In the genomic region with DNA sequence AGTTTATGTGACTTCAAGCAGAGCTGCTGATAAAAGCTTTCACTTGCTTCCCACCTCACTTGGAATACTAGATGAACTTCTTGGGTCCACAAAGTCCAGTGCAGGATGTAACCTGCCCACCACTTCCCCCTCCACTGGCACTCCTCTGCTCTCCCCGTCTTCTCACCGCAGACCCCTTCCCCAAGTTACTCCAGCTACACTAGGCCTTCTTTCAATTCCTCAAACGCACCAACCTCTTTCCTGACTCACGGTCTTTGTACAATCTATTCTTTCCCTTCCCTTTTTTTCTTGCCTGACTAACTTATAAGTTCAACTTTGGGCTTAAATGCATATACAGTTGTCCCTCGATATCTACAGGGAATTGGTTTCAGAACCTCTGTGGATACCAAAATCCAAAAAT, we compare ENCODE assay signal across 21 cellular contexts. TPM values are rescaled to one million over a fixed set of nuclear protein-coding genes. Genes with fewer than 3 reads are reported as not detected.
A peak's percentile ranks its signal among the peaks of the same experiment; 100 is the strongest.
DNase-seq lines count a peak whose midpoint lies in the region; ATAC-seq and TF ChIP-seq lines count a peak whose summit lies in the region.
"Had no signal": no experiment of that assay in that cellular context is flagged by ENCODE, and none has a peak within 500 bp of the region (broad histone marks: within the 10 kb centered on the region; RNA-seq: fewer than 3 reads in every experiment).

No MANE protein-coding gene starts in this region.

- POLR2A ChIA-PET in activated B cell treated with CpG ODN at 0.5 μM for 24 hours (lab: Charles Lee): interaction anchor here (1.2 kb wide), 1 partner anchor 91 kb away, joined by 3 read pairs; no protein-coding TSS in a partner anchor

- ATAC-seq in activated B cell treated with CpG ODN at 0.5 μM for 24 hours (ENCODE audit: low read depth) (peak; percentile 13), GM21526 (IDR thresholded peaks at IDR 0.05; ENCODE audit: low FRiP score, unreplicated experiment) (no peak), HG03108 (IDR thresholded peaks at IDR 0.05; ENCODE audit: unreplicated experiment) (no peak)
- peak; percentile 55 for ATAC-seq in stimulated activated memory B cell treated with anti-CD40 and anti-IgM and Interleukin-4, amounts not matched to agents 10 μg/mL and 1 μg/mL and 100 μg/mL, for 72 hours
- ATAC-seq: activated naive CD8-positive, alpha-beta T cell treated with anti-CD3 and anti-CD28 coated beads, Interleukin-2, amount 50 U/mL, for 24 hours; left lung; T-helper 17 cell had no signal

- H3K9me3 Mint-ChIP-seq in activated B cell treated with CpG ODN at 0.5 μM for 24 hours: no peaks in the 10 kb centered on the region
- H3K9me3 Mint-ChIP-seq in stimulated activated memory B cell treated with anti-CD40 and anti-IgM and Interleukin-4, amounts not matched to agents 10 μg/mL and 1 μg/mL and 100 μg/mL, for 72 hours: peaks cover 2% of the 10 kb centered on the region
- H3K9me3 Mint-ChIP-seq: activated naive CD8-positive, alpha-beta T cell treated with anti-CD3 and anti-CD28 coated beads, Interleukin-2, amount 50 U/mL, for 24 hours had no signal

- DNase-seq in GDM1 (lab: John Stamatoyannopoulos, UW) (peak; percentile 50), NAMALWA (ENCODE audit: low spot score) (peak; percentile 20), activated B cell treated with CpG ODN at 0.5 μM for 24 hours (no peak)
- no peak for DNase-seq in stimulated activated CD4-positive, alpha-beta T cell treated with anti-CD3 and anti-CD28 coated beads, Interleukin-1b, Interleukin-23, amount 100 ng/mL, for 48 hours
- DNase-seq: activated effector memory CD4-positive, alpha-beta T cell treated with anti-CD3 and anti-CD28 coated beads, Interleukin-2, amount 50 U/mL, for 16 hours; activated naive CD8-positive, alpha-beta T cell treated with anti-CD3 and anti-CD28 coated beads, Interleukin-2, amount 50 U/mL, for 24 hours; cerebellar nuclear complex; effector CD8-positive, alpha-beta T cell; erythroblast; foreskin fibroblast; left lung; NCI-H1436 treated with DMSO at 0.1 percent for 48 hours; NCI-H524 treated with DMSO at 0.1 percent for 48 hours; OCI-M1; Right ventricle myocardium superior; T-helper 17 cell had no signal

- H3K4me1 Mint-ChIP-seq in activated B cell treated with CpG ODN at 0.5 μM for 24 hours: peaks cover 62% of the 10 kb centered on the region
- peaks cover 60% of the 10 kb centered on the region for H3K4me1 Mint-ChIP-seq in stimulated activated memory B cell treated with anti-CD40 and anti-IgM and Interleukin-4, amounts not matched to agents 10 μg/mL and 1 μg/mL and 100 μg/mL, for 72 hours
- H3K4me1 Mint-ChIP-seq: neural progenitor cell had no signal

- peak overlapping the region; percentile 81 for H3K27ac Mint-ChIP-seq in activated B cell treated with CpG ODN at 0.5 μM for 24 hours
- peak overlapping the region; percentile 3 for H3K27ac Mint-ChIP-seq in stimulated activated memory B cell treated with anti-CD40 and anti-IgM and Interleukin-4, amounts not matched to agents 10 μg/mL and 1 μg/mL and 100 μg/mL, for 72 hours
- H3K27ac Mint-ChIP-seq: activated naive CD8-positive, alpha-beta T cell treated with anti-CD3 and anti-CD28 coated beads, Interleukin-2, amount 50 U/mL, for 24 hours; neural progenitor cell; progenitor cell of endocrine pancreas; T-helper 17 cell had no signal

- H3K27me3 Mint-ChIP-seq in activated B cell treated with CpG ODN at 0.5 μM for 24 hours: no peaks in the 10 kb centered on the region
- H3K27me3 Mint-ChIP-seq in stimulated activated memory B cell treated with anti-CD40 and anti-IgM and Interleukin-4, amounts not matched to agents 10 μg/mL and 1 μg/mL and 100 μg/mL, for 72 hours: no peaks in the 10 kb centered on the region
- H3K27me3 Mint-ChIP-seq: activated naive CD8-positive, alpha-beta T cell treated with anti-CD3 and anti-CD28 coated beads, Interleukin-2, amount 50 U/mL, for 24 hours; progenitor cell of endocrine pancreas; T-helper 17 cell had no signal

- intact Hi-C loops in activated B cell treated with CpG ODN at 0.5 μM for 24 hours (cut with micrococcal nuclease): no loop called here

- TF ChIP-seq CTCF in activated B cell treated with CpG ODN at 0.5 μM for 24 hours (IDR thresholded peaks at IDR 0.05): no peak

- no peaks in the 10 kb centered on the region for H3K36me3 Mint-ChIP-seq in activated B cell treated with CpG ODN at 0.5 μM for 24 hours (ENCODE audit: low read depth)
- H3K36me3 Mint-ChIP-seq in stimulated activated memory B cell treated with anti-CD40 and anti-IgM and Interleukin-4, amounts not matched to agents 10 μg/mL and 1 μg/mL and 100 μg/mL, for 72 hours: no peaks in the 10 kb centered on the region
- H3K36me3 Mint-ChIP-seq: neural progenitor cell had no signal

- peak overlapping the region; percentile 17 for H3K4me3 Mint-ChIP-seq in activated B cell treated with CpG ODN at 0.5 μM for 24 hours
- no peak overlapping the region for H3K4me3 Mint-ChIP-seq in stimulated activated memory B cell treated with anti-CD40 and anti-IgM and Interleukin-4, amounts not matched to agents 10 μg/mL and 1 μg/mL and 100 μg/mL, for 72 hours
- H3K4me3 Mint-ChIP-seq: activated naive CD8-positive, alpha-beta T cell treated with anti-CD3 and anti-CD28 coated beads, Interleukin-2, amount 50 U/mL, for 24 hours; neural progenitor cell; T-helper 17 cell had no signal

- CTCF ChIA-PET in activated B cell treated with CpG ODN at 0.5 μM for 24 hours (lab: Charles Lee): no interaction called here

RNA-seq across cellular contexts. Expression of a gene that starts 5.2 kb away (rescaled TPM):
- 79.8 and 91.9 TPM in 2 replicates for total RNA-seq in activated B cell treated with CpG ODN at 0.5 μM for 24 hours

Comparison
In these comparisons a context has a peak if more than half of its experiments do, and no peak if none do; other contexts are left out.
1. DNase-seq: peak in GDM1 (single experiment) and NAMALWA (single experiment); none in activated B cell treated with CpG ODN at 0.5 μM for 24 hours (single experiment) and stimulated activated CD4-positive, alpha-beta T cell treated with anti-CD3 and anti-CD28 coated beads, Interleukin-1b, Interleukin-23, amount 100 ng/mL, for 48 hours (single experiment).
2. ATAC-seq: peak in activated B cell treated with CpG ODN at 0.5 μM for 24 hours (single experiment) and stimulated activated memory B cell treated with anti-CD40 and anti-IgM and Interleukin-4, amounts not matched to agents 10 μg/mL and 1 μg/mL and 100 μg/mL, for 72 hours (single experiment); none in GM21526 (single experiment) and HG03108 (single experiment).